1 cellular context compared by ENCODE assay signal in the genomic region with DNA sequence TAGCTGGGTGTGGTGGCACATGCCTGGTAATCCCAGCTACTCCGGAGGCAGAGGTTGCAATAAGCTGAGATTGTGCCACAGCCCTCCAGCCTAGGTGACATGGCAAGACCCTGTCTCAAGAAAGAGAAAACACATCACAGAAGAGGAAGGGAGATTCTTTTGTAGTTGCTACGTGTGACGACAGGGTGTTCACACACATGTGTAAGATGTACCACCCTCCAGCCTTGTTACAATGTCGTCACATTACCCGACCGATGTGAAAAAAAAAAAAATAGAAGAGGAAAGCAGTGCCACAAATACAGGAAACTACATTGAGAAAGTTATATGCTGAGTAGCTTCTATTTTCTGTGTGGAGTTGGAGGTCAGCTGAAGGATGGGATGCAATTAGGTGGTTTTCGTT.
TF ChIP-seq lines count a peak whose summit lies in the region.

No MANE protein-coding gene starts in this region.

TF ChIP-seq in IMR-90, 13 proteins besides CTCF, POLR2A, EP300 and RAD21:
- no peak for TF ChIP-seq RFX5 (IDR thresholded peaks at IDR 0.05; ENCODE audit: low read depth, low read length)
